ENCODE assay signal across 8 cellular contexts in the genomic region with DNA sequence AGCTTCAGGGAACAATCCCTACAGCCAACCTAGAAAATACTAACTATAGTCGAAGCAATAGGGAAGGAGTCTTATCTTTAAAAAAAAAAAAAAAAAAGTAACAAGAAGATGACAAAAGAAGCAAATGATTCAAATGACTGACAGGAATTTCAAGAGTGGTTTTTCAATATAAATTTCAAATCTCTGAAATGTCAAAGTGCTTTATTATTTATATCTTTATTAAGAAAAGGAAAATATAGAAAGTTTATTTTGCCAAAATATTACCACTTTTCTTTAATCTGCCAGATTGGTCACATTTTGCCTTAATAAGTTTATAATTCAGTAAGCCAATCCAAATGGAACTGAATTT.
DNase-seq lines count a peak whose midpoint lies in the region; ATAC-seq and TF ChIP-seq lines count a peak whose summit lies in the region.

No MANE protein-coding gene starts in this region.

- no peak overlapping the region for H3K27ac Mint-ChIP-seq in activated naive CD4-positive, alpha-beta T cell treated with anti-CD3 and anti-CD28 coated beads for 36 hours
- peak overlapping the region; percentile 10 for H3K27ac Mint-ChIP-seq in activated T-helper 1 cell treated with anti-CD3 and anti-CD28 coated beads, Interleukin-12 subunit alpha, Interleukin-12 subunit beta, Interleukin-2, Interleukin-4 antibody, amounts not matched to agents 30 ng/mL and 10 ng/mL and 1 ng/mL, durations not matched to agents 14 hours and 24 hours and 36 hours
- H3K27ac Mint-ChIP-seq in memory B cell, result no peak overlapping the region

- H3K4me3 Mint-ChIP-seq in activated naive CD4-positive, alpha-beta T cell treated with anti-CD3 and anti-CD28 coated beads for 36 hours, result peak overlapping the region; percentile 82
- peak overlapping the region; percentile 82 for H3K4me3 Mint-ChIP-seq in activated T-helper 1 cell treated with anti-CD3 and anti-CD28 coated beads, Interleukin-12 subunit alpha, Interleukin-12 subunit beta, Interleukin-2, Interleukin-4 antibody, amounts not matched to agents 30 ng/mL and 10 ng/mL and 1 ng/mL, durations not matched to agents 14 hours and 24 hours and 36 hours
- H3K4me3 Mint-ChIP-seq in memory B cell, result peak overlapping the region; percentile 93

- peak overlapping the region; percentile 28 to 48 for H3K4me3 ChIP-seq in tibial artery

- H3K9me3 ChIP-seq in tibial artery, result no peaks in the 10 kb centered on the region

- peaks cover 22% of the 10 kb centered on the region for H3K27me3 Mint-ChIP-seq in activated naive CD4-positive, alpha-beta T cell treated with anti-CD3 and anti-CD28 coated beads for 36 hours (ENCODE audit: low read depth)
- H3K27me3 Mint-ChIP-seq in activated T-helper 1 cell treated with anti-CD3 and anti-CD28 coated beads, Interleukin-12 subunit alpha, Interleukin-12 subunit beta, Interleukin-2, Interleukin-4 antibody, amounts not matched to agents 30 ng/mL and 10 ng/mL and 1 ng/mL, durations not matched to agents 14 hours and 24 hours and 36 hours (ENCODE audit: insufficient read depth), result peaks cover 64% of the 10 kb centered on the region
- peaks cover 9% of the 10 kb centered on the region for H3K27me3 Mint-ChIP-seq in memory B cell

- intact Hi-C loops in activated naive CD4-positive, alpha-beta T cell treated with anti-CD3 and anti-CD28 coated beads for 36 hours (cut with micrococcal nuclease), result loop anchor here (1.0 to 5.0 kb wide), 7 partner anchors 120 to 1022 kb away; no protein-coding TSS in a partner anchor
- intact Hi-C loops in activated T-helper 1 cell treated with anti-CD3 and anti-CD28 coated beads, Interleukin-12 subunit alpha, Interleukin-12 subunit beta, Interleukin-2, Interleukin-4 antibody, amounts not matched to agents 30 ng/mL and 10 ng/mL and 1 ng/mL, durations not matched to agents 14 hours and 24 hours and 36 hours (cut with micrococcal nuclease), result loop anchor here (1.0 to 5.0 kb wide), 8 partner anchors 15 to 595 kb away; a partner anchor contains a TSS
- intact Hi-C loops in tibial artery (cut with DNase I; ENCODE audit: low total_unique reads), result loop anchor here (10.0 kb wide), 1 partner anchor 1034 kb away; a partner anchor contains a TSS

- ATAC-seq in memory B cell (ENCODE audit: low read depth) (no peak), GM21390 (IDR thresholded peaks at IDR 0.05; ENCODE audit: unreplicated experiment) (no peak), GM21723 (IDR thresholded peaks at IDR 0.05; ENCODE audit: unreplicated experiment) (no peak)

- no peaks in the 10 kb centered on the region for H3K36me3 Mint-ChIP-seq in activated naive CD4-positive, alpha-beta T cell treated with anti-CD3 and anti-CD28 coated beads for 36 hours (ENCODE audit: low read depth)
- no peaks in the 10 kb centered on the region for H3K36me3 Mint-ChIP-seq in activated T-helper 1 cell treated with anti-CD3 and anti-CD28 coated beads, Interleukin-12 subunit alpha, Interleukin-12 subunit beta, Interleukin-2, Interleukin-4 antibody, amounts not matched to agents 30 ng/mL and 10 ng/mL and 1 ng/mL, durations not matched to agents 14 hours and 24 hours and 36 hours (ENCODE audit: low read depth)
- H3K36me3 Mint-ChIP-seq in memory B cell, result no peaks in the 10 kb centered on the region

- no peaks in the 10 kb centered on the region for H3K9me3 Mint-ChIP-seq in activated naive CD4-positive, alpha-beta T cell treated with anti-CD3 and anti-CD28 coated beads for 36 hours
- H3K9me3 Mint-ChIP-seq in activated T-helper 1 cell treated with anti-CD3 and anti-CD28 coated beads, Interleukin-12 subunit alpha, Interleukin-12 subunit beta, Interleukin-2, Interleukin-4 antibody, amounts not matched to agents 30 ng/mL and 10 ng/mL and 1 ng/mL, durations not matched to agents 14 hours and 24 hours and 36 hours, result no peaks in the 10 kb centered on the region
- no peaks in the 10 kb centered on the region for H3K9me3 Mint-ChIP-seq in memory B cell

- H3K27ac ChIP-seq in tibial artery, result no peak overlapping the region

- CTCF ChIA-PET in activated naive CD4-positive, alpha-beta T cell treated with anti-CD3 and anti-CD28 coated beads for 36 hours (lab: Charles Lee), result interaction anchor here (0.5 to 5.8 kb wide), 40 partner anchors 9 to 1022 kb away, joined by 3 to 43 read pairs (median 4); no protein-coding TSS in a partner anchor

- H3K27me3 ChIP-seq in tibial artery, result peaks cover 0 to 41% of the 10 kb centered on the region in 2 donors

- H3K4me1 ChIP-seq in tibial artery, result peaks cover 0 to 13% (median 8%) of the 10 kb centered on the region in 4 donors

- no peak for DNase-seq in activated naive CD4-positive, alpha-beta T cell treated with anti-CD3 and anti-CD28 coated beads for 36 hours
- DNase-seq in activated naive CD4-positive, alpha-beta T cell (lab: John Stamatoyannopoulos, UW), result no peak
- DNase-seq in activated T-helper 1 cell treated with anti-CD3 and anti-CD28 coated beads, Interleukin-12 subunit alpha, Interleukin-12 subunit beta, Interleukin-2, Interleukin-4 antibody, amounts not matched to agents 30 ng/mL and 10 ng/mL and 1 ng/mL, durations not matched to agents 14 hours and 24 hours and 36 hours (ENCODE audit: low spot score), result no peak
- DNase-seq in memory B cell (ENCODE audit: low spot score in 2 of 2) (no peak), tibial artery (no peak), NCI-H1092 treated with DMSO at 0.1 percent for 48 hours (lab: John Stamatoyannopoulos, UW) (no peak)

- TF ChIP-seq CTCF in tibial artery (IDR thresholded peaks at IDR 0.05), result no peak

- peaks cover 14% of the 10 kb centered on the region for H3K4me1 Mint-ChIP-seq in activated naive CD4-positive, alpha-beta T cell treated with anti-CD3 and anti-CD28 coated beads for 36 hours (ENCODE audit: low read depth)
- peaks cover 13% of the 10 kb centered on the region for H3K4me1 Mint-ChIP-seq in activated T-helper 1 cell treated with anti-CD3 and anti-CD28 coated beads, Interleukin-12 subunit alpha, Interleukin-12 subunit beta, Interleukin-2, Interleukin-4 antibody, amounts not matched to agents 30 ng/mL and 10 ng/mL and 1 ng/mL, durations not matched to agents 14 hours and 24 hours and 36 hours (ENCODE audit: low read depth)
- H3K4me1 Mint-ChIP-seq in memory B cell, result peaks cover 9% of the 10 kb centered on the region

- H3K36me3 ChIP-seq in tibial artery, result no peaks in the 10 kb centered on the region
